ENCODE assay signal across 8 cellular contexts in genomic region chr15:33675246-33675645, GRCh38.
A peak's percentile ranks its signal among the peaks of the same experiment; 100 is the strongest.
DNase-seq lines count a peak whose midpoint lies in the region; ATAC-seq and TF ChIP-seq lines count a peak whose summit lies in the region.

No MANE protein-coding gene starts in this region.

- peaks cover 0 to 3% (median 0%) of the 10 kb centered on the region in 45 donors for H3K27me3 ChIP-seq in dorsolateral prefrontal cortex
- H3K27me3 ChIP-seq in smooth muscle cell (ENCODE audit: low read depth), result no peaks in the 10 kb centered on the region

- TF ChIP-seq CTCF in dorsolateral prefrontal cortex (IDR thresholded peaks at IDR 0.05 in 54 of 56, conservative IDR thresholded peaks at IDR 0.05 in 2 of 56; ENCODE audit: low read depth in 1 of 56, partially characterized antibody in 56 of 56) (peak in 48 of 56 donors; percentile 13 to 66 (median 48)), smooth muscle cell (IDR thresholded peaks at IDR 0.05; ENCODE audit: borderline replicate concordance, insufficient read depth, poor library complexity, severe bottlenecking) (peak; percentile 43)

- 44% methylated on average over 4 of the region's 4 CpGs for WGBS in smooth muscle cell (ENCODE audit: low lambda C conversion rate)

- H2AFZ ChIP-seq in smooth muscle cell (ENCODE audit: low read depth), result no peak overlapping the region

- DNase-seq in NCI-H146 (lab: John Stamatoyannopoulos, UW), result peak; percentile 0
- no peak for DNase-seq in NCI-H146 treated with DMSO at 0.1 percent for 48 hours (lab: John Stamatoyannopoulos, UW; ENCODE audit: unreplicated experiment)
- DNase-seq in NCI-H524 (lab: John Stamatoyannopoulos, UW), result peak; percentile 40 to 71
- DNase-seq in dorsolateral prefrontal cortex, result no peak
- DNase-seq in smooth muscle cell (lab: John Stamatoyannopoulos, UW; ENCODE audit: unreplicated experiment), result no peak
- no peak for DNase-seq in NCI-H1105 (lab: John Stamatoyannopoulos, UW)
- DNase-seq in central memory CD4-positive, alpha-beta T cell, result no peak

- H3K9me3 ChIP-seq in smooth muscle cell (replicated peaks; ENCODE audit: low read depth), result no peaks in the 10 kb centered on the region

- H3K27ac ChIP-seq in dorsolateral prefrontal cortex (no peak overlapping the region), smooth muscle cell (ENCODE audit: low read depth) (no peak overlapping the region)

- H3K4me2 ChIP-seq in smooth muscle cell, result no peak overlapping the region

- no peaks in the 10 kb centered on the region for H4K20me1 ChIP-seq in smooth muscle cell (ENCODE audit: low read depth)

- H3K79me2 ChIP-seq in smooth muscle cell (ENCODE audit: low read depth), result no peaks in the 10 kb centered on the region

- no peak overlapping the region for H3K9ac ChIP-seq in smooth muscle cell (ENCODE audit: low read depth)

- H3K4me3 ChIP-seq in dorsolateral prefrontal cortex (no peak overlapping the region), smooth muscle cell (no peak overlapping the region)

- ATAC-seq in GM21390 (IDR thresholded peaks at IDR 0.05; ENCODE audit: unreplicated experiment), result no peak

- no peaks in the 10 kb centered on the region for H3K36me3 ChIP-seq in smooth muscle cell (ENCODE audit: low read depth)

- intact Hi-C loops in dorsolateral prefrontal cortex (cut with DNase I), result no loop called here

- H3K4me1 ChIP-seq in smooth muscle cell (ENCODE audit: low read depth), result no peaks in the 10 kb centered on the region

- H3F3A ChIP-seq in smooth muscle cell (ENCODE audit: low read depth), result no peaks in the 10 kb centered on the region

Comparison
In these comparisons a context has a peak if more than half of its experiments do, and no peak if none do; other contexts are left out.
1. DNase-seq: peak in NCI-H146 (single experiment) and NCI-H524 (2 of 2); none in NCI-H146 treated with DMSO at 0.1 percent for 48 hours (single experiment), dorsolateral prefrontal cortex (0 of 10), smooth muscle cell (single experiment), NCI-H1105 (single experiment) and central memory CD4-positive, alpha-beta T cell (single experiment).